In the genomic region with DNA sequence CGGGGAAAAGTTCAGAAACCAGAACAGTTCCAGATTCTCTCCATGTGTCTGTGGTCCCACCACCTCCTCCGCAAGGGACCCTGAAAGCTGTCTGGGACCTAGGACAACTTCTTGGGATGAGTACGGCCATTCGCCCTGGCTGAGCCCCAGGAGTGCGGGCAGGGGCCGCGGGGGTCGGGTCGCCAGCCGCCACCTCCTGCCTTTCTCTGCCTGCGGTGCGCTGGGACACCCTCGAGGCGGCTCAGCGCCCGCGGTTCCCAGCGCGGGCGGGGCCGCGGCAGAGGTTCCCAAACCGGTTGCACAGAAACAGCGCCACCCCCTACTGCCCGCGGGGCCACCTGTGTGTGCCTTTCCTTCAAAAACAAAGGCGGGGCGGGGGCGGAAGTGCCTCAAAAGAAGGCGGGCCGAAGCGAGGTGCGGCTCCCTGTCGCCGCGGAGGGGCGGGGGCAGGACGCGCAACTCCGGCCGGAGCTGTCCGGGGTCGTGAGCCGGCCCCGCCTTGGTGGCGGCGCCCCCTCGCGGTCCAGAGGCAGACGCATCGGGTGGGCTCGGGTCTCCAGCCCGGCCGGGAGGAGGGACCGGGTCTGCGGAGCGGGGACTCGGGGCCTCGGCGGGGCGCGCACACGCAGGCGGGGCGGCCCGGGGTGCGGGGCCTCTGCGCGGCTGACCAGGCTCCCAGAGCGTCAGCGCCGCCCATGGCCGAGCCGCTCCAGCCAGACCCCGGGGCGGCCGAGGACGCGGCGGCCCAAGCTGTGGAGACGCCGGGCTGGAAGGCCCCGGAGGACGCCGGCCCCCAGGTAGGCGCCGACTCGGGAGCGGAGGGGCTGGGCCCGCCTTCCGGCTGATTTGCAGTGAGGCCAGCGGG, we compare ENCODE assay signal across 8 cellular contexts. TPM values are rescaled to one million over a fixed set of nuclear protein-coding genes. Genes with fewer than 3 reads are reported as not detected.
DNase-seq lines count a peak whose midpoint lies in the region; ATAC-seq, FAIRE-seq and TF ChIP-seq lines count a peak whose summit lies in the region.

A gene with protein sequence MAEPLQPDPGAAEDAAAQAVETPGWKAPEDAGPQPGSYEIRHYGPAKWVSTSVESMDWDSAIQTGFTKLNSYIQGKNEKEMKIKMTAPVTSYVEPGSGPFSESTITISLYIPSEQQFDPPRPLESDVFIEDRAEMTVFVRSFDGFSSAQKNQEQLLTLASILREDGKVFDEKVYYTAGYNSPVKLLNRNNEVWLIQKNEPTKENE (plus strand): TSS at position 423 of the 865 bp plus-strand sequence. CDS start 273 bp downstream, at position 696.

- peaks cover 20% of the 10 kb centered on the region for H3K4me1 ChIP-seq in OCI-LY7 (ENCODE audit: insufficient read depth, low read length, poor library complexity, severe bottlenecking)

- no peaks in the 10 kb centered on the region for H3K27me3 Mint-ChIP-seq in IgD-negative memory B cell

- peak within 1 kb of the TSS; percentile 97 for H3K4me2 ChIP-seq in OCI-LY7 (ENCODE audit: low read length)

- intact Hi-C loops in OCI-LY7 (cut with micrococcal nuclease; ENCODE audit: unreplicated experiment), result loop anchor here (1.0 to 10.0 kb wide), 3 partner anchors 117 to 399 kb away; no protein-coding TSS in a partner anchor

- H3K4me3 ChIP-seq in OCI-LY7 (ENCODE audit: low read depth, low read length, poor library complexity, severe bottlenecking), result peak within 1 kb of the TSS; percentile 84

- no peak for FAIRE-seq in D721Med (lab: Jason Lieb, UNC)

- peaks cover 35% of the 10 kb centered on the region for H3K36me3 ChIP-seq in OCI-LY7 (ENCODE audit: insufficient read depth, low read length)

- TF ChIP-seq CTCF in D721Med (IDR thresholded peaks at IDR 0.05; ENCODE audit: insufficient read depth, missing control alignments) (peak; percentile 45), OCI-LY7 (conservative IDR thresholded peaks at IDR 0.05; ENCODE audit: low read length) (peak; percentile 76)

- peak within 1 kb of the TSS; percentile 88 for H2AFZ ChIP-seq in OCI-LY7 (ENCODE audit: low read length)

- H3K36me3 Mint-ChIP-seq in IgD-negative memory B cell, result no peaks in the 10 kb centered on the region

- DNase-seq in D721Med (ENCODE audit: insufficient read length, low spot score) (peak; percentile 75), OCI-LY7 (ENCODE audit: low spot score) (peak; percentile 97), activated T-cell treated with anti-CD3 and anti-CD28 coated beads for 24 hours (ENCODE audit: low read depth) (peak; percentile 86), epithelial cell of prostate (ENCODE audit: low read depth, low spot score) (peak; percentile 78), mucosa of gallbladder (ENCODE audit: low spot score) (peak; percentile 96)
- DNase-seq in stimulated activated CD8-positive, alpha-beta memory T cell treated with anti-CD3 and anti-CD28 coated beads, Interleukin-4, amount 100 ng/mL, for 24 hours (ENCODE audit: low read depth), result peak; percentile 64

- H3K4me3 Mint-ChIP-seq in IgD-negative memory B cell, result peak within 1 kb of the TSS; percentile 88 to 95 (median 92)

- H3K9me2 ChIP-seq in OCI-LY7 (ENCODE audit: insufficient read depth, low read length), result no peaks in the 10 kb centered on the region

- no TSS peak for BruUV-seq in OCI-LY7 (replicated peaks; lab: Mats Ljungman, UMichigan)

- H4K20me1 ChIP-seq in OCI-LY7 (ENCODE audit: insufficient read depth, low read length), result no peaks in the 10 kb centered on the region

- POLR2A ChIA-PET in OCI-LY7 (lab: Charles Lee), result interaction anchor here (1.0 to 1.1 kb wide), 2 partner anchors 30 to 270 kb away, joined by 3 read pairs; no protein-coding TSS in a partner anchor

- peak; percentile 78 for ATAC-seq in GM21528 (IDR thresholded peaks at IDR 0.05; ENCODE audit: low FRiP score, unreplicated experiment)

- H3K27ac Mint-ChIP-seq in IgD-negative memory B cell, result peak within 1 kb of the TSS; percentile 58 to 89 (median 76)

- no peaks in the 10 kb centered on the region for H3K9me3 ChIP-seq in OCI-LY7 (ENCODE audit: low read length)

- no peaks in the 10 kb centered on the region; the same call in 1 of the 2 replicates for H3K79me2 ChIP-seq in OCI-LY7 (ENCODE audit: insufficient read depth, low read depth, low read length)

- no peaks in the 10 kb centered on the region for H3K9me3 Mint-ChIP-seq in IgD-negative memory B cell

- H3K27ac ChIP-seq in OCI-LY7 (ENCODE audit: low read depth, low read length, poor library complexity, severe bottlenecking) (peak within 1 kb of the TSS; percentile 43), epithelial cell of prostate (peak within 1 kb of the TSS; percentile 83)

- H3K4me1 Mint-ChIP-seq in IgD-negative memory B cell, result peaks cover 5 to 19% (median 10%) of the 10 kb centered on the region in 3 donors

- CTCF ChIA-PET in OCI-LY7 (lab: Charles Lee; ENCODE audit: unreplicated experiment), result interaction anchor here (1.4 kb wide), 1 partner anchor 287 kb away, joined by 6 read pairs; no protein-coding TSS in a partner anchor

RNA-seq across cellular contexts. Expression of the gene that starts here (rescaled TPM):
- polyA plus RNA-seq in IgD-negative memory B cell, result 58.8 TPM
- total RNA-seq in OCI-LY7 (2014; rRNA removed; shearing (Covaris generic)), result 14.0 and 25.0 TPM in 2 replicates
- total RNA-seq in OCI-LY7 (2022), result 36.2 and 38.4 TPM in 2 replicates
- total RNA-seq in mucosa of gallbladder, result 93.7 TPM

Comparison
In these comparisons a context has a peak if more than half of its experiments do, and no peak if none do; other contexts are left out.
1. Peak in every context shown above with its lines: DNase-seq, ATAC-seq, H3K4me3 ChIP-seq and H3K27ac ChIP-seq.